ENCODE assay signal across 1 cellular context in genomic region chr10:124042656-124043309, GRCh38.
TF ChIP-seq lines count a peak whose summit lies in the region.

No MANE protein-coding gene starts in this region.

TF ChIP-seq in GM12878, 131 proteins besides CTCF, POLR2A, EP300 and RAD21:
- TF ChIP-seq ESRRA (IDR thresholded peaks at IDR 0.05; ENCODE audit: low read length) (peak; percentile 90; the same call in 1 of the 2 replicates), GATAD2B (conservative IDR thresholded peaks at IDR 0.05; ENCODE audit: low read depth) (no peak), POLR2AphosphoS5 (IDR thresholded peaks at IDR 0.05; ENCODE audit: low read length) (no peak)
TF ChIP-seq in GM12878: peak in this region for 1.
